9 cellular contexts compared by ENCODE assay signal in genomic region chr10:69866688-69867461, GRCh38.
DNase-seq lines count a peak whose midpoint lies in the region; ATAC-seq and TF ChIP-seq lines count a peak whose summit lies in the region.
"Had no signal": no experiment of that assay in that cellular context is flagged by ENCODE, and none has a peak within 500 bp of the region (broad histone marks: within the 10 kb centered on the region; RNA-seq: fewer than 3 reads in every experiment).

No MANE protein-coding gene starts in this region.

- CTCF ChIA-PET in mammary epithelial cell (lab: Charles Lee; ENCODE audit: low non-redundant PET) = no interaction called here

- H3K36me3 ChIP-seq in mammary epithelial cell (ENCODE audit: insufficient read depth, low read length) (no peaks in the 10 kb centered on the region), stomach smooth muscle (ENCODE audit: control insufficient read depth in 2 of 2, insufficient read depth in 2 of 2, low read length in 2 of 2) (no peaks in the 10 kb centered on the region), gastrocnemius medialis (no peaks in the 10 kb centered on the region)

- H3K79me2 ChIP-seq in mammary epithelial cell (ENCODE audit: insufficient read depth, low read length) = peaks cover 5% of the 10 kb centered on the region

- in situ Hi-C loops in mammary epithelial cell (cut with MboI; ENCODE audit: low sequenced_read_pairs in 2 of 2) = no loop called here
- in situ Hi-C loops in gastrocnemius medialis (cut with MboI; ENCODE audit: low sequenced_read_pairs in 4 of 4) = no loop called here

- H3K27me3 ChIP-seq in mammary epithelial cell (ENCODE audit: insufficient read depth, low read length) (no peaks in the 10 kb centered on the region), stomach smooth muscle (ENCODE audit: control insufficient read depth in 1 of 2, insufficient read depth in 2 of 2, low read length in 2 of 2) (no peaks in the 10 kb centered on the region), gastrocnemius medialis (no peaks in the 10 kb centered on the region)

- peak overlapping the region; percentile 11 for H3K27ac ChIP-seq in mammary epithelial cell (ENCODE audit: insufficient read depth, low read depth, low read length)
- peak overlapping the region; percentile 62 for H3K27ac ChIP-seq in stomach smooth muscle (ENCODE audit: low read length)
- no peak overlapping the region for H3K27ac ChIP-seq in gastrocnemius medialis

- peak; percentile 89 for DNase-seq in HT1080 (ENCODE audit: low read depth)
- peak; percentile 78 for DNase-seq in mammary epithelial cell
- DNase-seq in kidney glomerular epithelial cell (lab: John Stamatoyannopoulos, UW) = peak; percentile 71
- no peak for DNase-seq in SKM-1 treated with dmso at 0.1 percent for 144 hours (lab: John Stamatoyannopoulos, UW; ENCODE audit: unreplicated experiment)
- DNase-seq in gastrocnemius medialis = no peak
- no peak for DNase-seq in RPMI8226
- DNase-seq: KBM-7 had no signal

- 34% methylated on average over 23 of the region's 28 CpGs for WGBS in mammary epithelial cell (ENCODE audit: low coverage, missing lambda C conversion rate)

- ATAC-seq in gastrocnemius medialis (no peak), HG02973 (IDR thresholded peaks at IDR 0.05; ENCODE audit: unreplicated experiment) (no peak)

- no TSS peak for BruUV-seq in mammary epithelial cell (replicated peaks; lab: Mats Ljungman, UMichigan)

- dilution Hi-C loops in mammary epithelial cell (cut with HindIII; ENCODE audit: low sequenced_read_pairs) = no loop called here

- H2AFZ ChIP-seq in mammary epithelial cell (ENCODE audit: low read depth, low read length) = peak overlapping the region; percentile 62

- intact Hi-C loops in mammary epithelial cell (cut with micrococcal nuclease) (no loop called here), gastrocnemius medialis (cut with DNase I; ENCODE audit: low total_unique reads) (loop anchor here (5.0 kb wide), 1 partner anchor 50 kb away; no protein-coding TSS in a partner anchor)

- no peaks in the 10 kb centered on the region for H4K20me1 ChIP-seq in mammary epithelial cell (ENCODE audit: insufficient read depth, low read length)

- H3K9ac ChIP-seq in mammary epithelial cell (ENCODE audit: insufficient read depth, low read length) (no peak overlapping the region), stomach smooth muscle (ENCODE audit: low read length in 2 of 2) (peak overlapping the region; percentile 44 to 55)

- H3K4me1 ChIP-seq in mammary epithelial cell (ENCODE audit: insufficient read depth, low read length) = peaks cover 79% of the 10 kb centered on the region
- peaks cover 14% of the 10 kb centered on the region for H3K4me1 ChIP-seq in stomach smooth muscle (ENCODE audit: control insufficient read depth, insufficient read depth, low read length)
- H3K4me1 ChIP-seq in gastrocnemius medialis = no peaks in the 10 kb centered on the region

- peak in 1 of 2 donors; percentile 3 for TF ChIP-seq CTCF in mammary epithelial cell (conservative IDR thresholded peaks at IDR 0.05 in 1 of 2, IDR thresholded peaks at IDR 0.05 in 1 of 2; ENCODE audit: extremely low read depth in 1 of 2, insufficient read depth in 1 of 2, low read depth in 1 of 2, low read length in 2 of 2)
- TF ChIP-seq CTCF in gastrocnemius medialis (IDR thresholded peaks at IDR 0.05 in 4 of 5, conservative IDR thresholded peaks at IDR 0.05 in 1 of 5) = no peak

- no peaks in the 10 kb centered on the region for H3K9me3 ChIP-seq in mammary epithelial cell (replicated peaks; ENCODE audit: insufficient read depth, low read length)
- no peaks in the 10 kb centered on the region for H3K9me3 ChIP-seq in stomach smooth muscle (ENCODE audit: control insufficient read depth in 2 of 2, low read length in 2 of 2)
- no peaks in the 10 kb centered on the region for H3K9me3 ChIP-seq in gastrocnemius medialis

- no peak overlapping the region for H3K4me3 ChIP-seq in mammary epithelial cell (replicated peaks in 1 of 3; ENCODE audit: insufficient read depth in 1 of 3, low read depth in 2 of 3, low read length in 3 of 3)
- peak overlapping the region; percentile 37 to 66 for H3K4me3 ChIP-seq in stomach smooth muscle (ENCODE audit: low read length in 2 of 2)
- no peak overlapping the region for H3K4me3 ChIP-seq in gastrocnemius medialis

- TF ChIP-seq POLR2A in gastrocnemius medialis (IDR thresholded peaks at IDR 0.05) = no peak

- H3K4me2 ChIP-seq in mammary epithelial cell (ENCODE audit: insufficient read depth, low read depth, low read length) = peak overlapping the region; percentile 47

Comparison
In these comparisons a context has a peak if more than half of its experiments do, and no peak if none do; other contexts are left out.
1. DNase-seq: peak in HT1080 (single experiment), mammary epithelial cell (single experiment) and kidney glomerular epithelial cell (single experiment); none in SKM-1 treated with dmso at 0.1 percent for 144 hours (single experiment), gastrocnemius medialis (0 of 2) and RPMI8226 (single experiment).
2. H3K27ac ChIP-seq: peak in mammary epithelial cell (single experiment) and stomach smooth muscle (single experiment); none in gastrocnemius medialis (0 of 4).
3. H3K4me3 ChIP-seq: peak in stomach smooth muscle (2 of 2); none in mammary epithelial cell (0 of 3) and gastrocnemius medialis (0 of 4).